ENCODE assay signal across 8 cellular contexts in the genomic region with DNA sequence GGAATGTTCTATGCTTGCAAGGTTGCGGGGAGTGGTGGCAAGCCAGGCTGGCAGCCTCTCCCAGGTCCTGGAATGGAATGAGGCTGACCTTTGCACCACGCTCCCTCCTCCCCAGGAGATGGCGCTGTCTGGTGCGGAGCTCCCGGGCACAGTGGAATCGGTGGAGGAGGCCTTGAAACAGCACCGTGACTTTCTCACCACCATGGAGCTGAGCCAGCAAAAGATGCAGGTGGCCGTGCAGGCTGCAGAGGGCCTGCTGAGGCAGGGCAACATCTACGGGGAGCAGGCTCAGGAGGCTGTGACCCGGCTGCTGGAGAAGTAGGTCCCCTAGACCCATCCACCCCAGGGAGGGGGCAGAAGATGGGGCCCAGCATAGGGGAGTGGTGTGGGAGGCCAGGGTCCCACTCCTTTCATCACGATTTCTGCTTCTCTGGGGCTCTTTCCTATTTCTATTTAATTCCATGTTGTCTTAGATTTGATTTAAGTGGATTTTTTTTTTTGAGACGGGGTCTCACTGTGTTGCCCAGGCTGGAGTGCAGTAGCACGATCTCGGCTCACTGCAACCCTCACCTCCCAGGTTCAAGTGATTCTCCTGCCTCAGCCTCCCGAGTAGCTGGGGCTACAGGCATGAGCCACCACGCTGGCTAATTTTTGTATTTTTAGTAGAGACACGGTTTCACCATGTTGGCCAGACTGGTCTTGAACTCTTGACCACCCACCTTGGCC. TPM values are rescaled to one million over a fixed set of nuclear protein-coding genes. Genes with fewer than 3 reads are reported as not detected.
DNase-seq lines count a peak whose midpoint lies in the region; ATAC-seq and TF ChIP-seq lines count a peak whose summit lies in the region.

No MANE protein-coding gene starts in this region.

- ATAC-seq in RWPE2 (ENCODE audit: low read depth) (peak; percentile 57), HG03045 (IDR thresholded peaks at IDR 0.05; ENCODE audit: unreplicated experiment) (no peak)
- peak; percentile 77 for ATAC-seq in activated naive CD8-positive, alpha-beta T cell treated with anti-CD3 and anti-CD28 coated beads, Interleukin-2, amount 10 ng/mL, durations not matched to agents 7 days and 5 days (ENCODE audit: low read depth)

- H3K4me3 ChIP-seq in MG63 = no peak overlapping the region
- H3K4me3 ChIP-seq in RWPE2 (ENCODE audit: severe bottlenecking) = no peak overlapping the region
- no peak overlapping the region for H3K4me3 ChIP-seq in right atrium auricular region

- TF ChIP-seq CTCF in RWPE2 (IDR thresholded peaks at IDR 0.05; ENCODE audit: poor library complexity, severe bottlenecking) (peak; percentile 45), right atrium auricular region (IDR thresholded peaks at IDR 0.05) (peak; percentile 28 to 56)

- H3K4me3 Mint-ChIP-seq in activated naive CD8-positive, alpha-beta T cell treated with anti-CD3 and anti-CD28 coated beads, Interleukin-2, amount 10 ng/mL, durations not matched to agents 7 days and 5 days = no peak overlapping the region

- H3K36me3 ChIP-seq in MG63 = no peaks in the 10 kb centered on the region
- H3K36me3 ChIP-seq in RWPE2 (ENCODE audit: low read depth) = no peaks in the 10 kb centered on the region
- H3K36me3 ChIP-seq in right atrium auricular region = no peaks in the 10 kb centered on the region

- H3K4me1 ChIP-seq in RWPE2 (ENCODE audit: insufficient read depth, poor library complexity, severe bottlenecking) (no peaks in the 10 kb centered on the region), right atrium auricular region (no peaks in the 10 kb centered on the region)

- H3K27ac ChIP-seq in RWPE2 (ENCODE audit: poor library complexity, severe bottlenecking) (no peak overlapping the region), right atrium auricular region (no peak overlapping the region)

- H3K27me3 Mint-ChIP-seq in activated naive CD8-positive, alpha-beta T cell treated with anti-CD3 and anti-CD28 coated beads, Interleukin-2, amount 10 ng/mL, durations not matched to agents 7 days and 5 days = peaks cover 24% of the 10 kb centered on the region

- H3K9me3 ChIP-seq in MG63 (no peaks in the 10 kb centered on the region), RWPE2 (ENCODE audit: severe bottlenecking) (no peaks in the 10 kb centered on the region), right atrium auricular region (no peaks in the 10 kb centered on the region)

- H3K9me3 Mint-ChIP-seq in activated naive CD8-positive, alpha-beta T cell treated with anti-CD3 and anti-CD28 coated beads, Interleukin-2, amount 10 ng/mL, durations not matched to agents 7 days and 5 days = no peaks in the 10 kb centered on the region

- POLR2A ChIA-PET in activated naive CD8-positive, alpha-beta T cell treated with anti-CD3 and anti-CD28 coated beads, Interleukin-2, amount 10 ng/mL, durations not matched to agents 7 days and 5 days (lab: Charles Lee) = interaction anchor here (0.7 kb wide), 1 partner anchor 22 kb away, joined by 3 read pairs; no protein-coding TSS in a partner anchor

- H3K27me3 ChIP-seq in MG63 = no peaks in the 10 kb centered on the region
- H3K27me3 ChIP-seq in RWPE2 (ENCODE audit: insufficient read depth, poor library complexity, severe bottlenecking) = peaks cover 6% of the 10 kb centered on the region
- H3K27me3 ChIP-seq in right atrium auricular region = no peaks in the 10 kb centered on the region

- no peaks in the 10 kb centered on the region for H3K36me3 Mint-ChIP-seq in activated naive CD8-positive, alpha-beta T cell treated with anti-CD3 and anti-CD28 coated beads, Interleukin-2, amount 10 ng/mL, durations not matched to agents 7 days and 5 days

- H3K4me1 Mint-ChIP-seq in activated naive CD8-positive, alpha-beta T cell treated with anti-CD3 and anti-CD28 coated beads, Interleukin-2, amount 10 ng/mL, durations not matched to agents 7 days and 5 days = peaks cover 2% of the 10 kb centered on the region

- no peak overlapping the region for H3K27ac Mint-ChIP-seq in activated naive CD8-positive, alpha-beta T cell treated with anti-CD3 and anti-CD28 coated beads, Interleukin-2, amount 10 ng/mL, durations not matched to agents 7 days and 5 days

- DNase-seq in ELF-1 (ENCODE audit: low read depth, low spot score) (peak; percentile 88), MG63 (peak; percentile 71), RWPE2 (ENCODE audit: low spot score) (no peak), right atrium auricular region (ENCODE audit: low spot score) (no peak), OCI-M2 (lab: John Stamatoyannopoulos, UW; ENCODE audit: unreplicated experiment) (no peak)
- peak; percentile 59 for DNase-seq in activated naive CD8-positive, alpha-beta T cell treated with anti-CD3 and anti-CD28 coated beads, Interleukin-2, amount 10 ng/mL, durations not matched to agents 7 days and 5 days
- DNase-seq in stimulated activated CD4-positive, alpha-beta T cell treated with anti-CD3 and anti-CD28 coated beads, Interleukin-15, amount 100 ng/mL, for 48 hours (ENCODE audit: low read depth in 2 of 2) = peak; percentile 37 to 51

RNA-seq across cellular contexts. Expression of a gene that starts 53.2 kb away (rescaled TPM):
- 61.7 and 105 TPM in 2 replicates for total RNA-seq in MG63 (2014; rRNA removed; shearing (Covaris generic); ENCODE audit: low replicate concordance)
- total RNA-seq in activated naive CD8-positive, alpha-beta T cell treated with anti-CD3 and anti-CD28 coated beads, Interleukin-2, amount 10 ng/mL, durations not matched to agents 7 days and 5 days = 100 to 1,000 TPM; 139 to 140 TPM
- total RNA-seq in right atrium auricular region = 10 to 100 TPM; 15.8 to 35.6 TPM

RNA-seq across cellular contexts. Expression of a gene that starts 56.7 kb away (rescaled TPM):
- 0.16 and 3.0 TPM in 2 replicates for total RNA-seq in MG63 (2014; rRNA removed; shearing (Covaris generic); ENCODE audit: low replicate concordance)
- total RNA-seq in activated naive CD8-positive, alpha-beta T cell treated with anti-CD3 and anti-CD28 coated beads, Interleukin-2, amount 10 ng/mL, durations not matched to agents 7 days and 5 days = under 1 TPM; 0.39 to 0.40 TPM
- total RNA-seq in right atrium auricular region = 1 to 10 TPM; 5.2 to 5.5 TPM

RNA-seq across cellular contexts. Expression of a gene that starts 57.9 kb away (rescaled TPM):
- total RNA-seq in MG63 (2014; rRNA removed; shearing (Covaris generic); ENCODE audit: low replicate concordance) = 140 and 179 TPM in 2 replicates
- total RNA-seq in activated naive CD8-positive, alpha-beta T cell treated with anti-CD3 and anti-CD28 coated beads, Interleukin-2, amount 10 ng/mL, durations not matched to agents 7 days and 5 days = 10 to 100 TPM; 20.4 to 21.5 TPM
- total RNA-seq in right atrium auricular region = 100 to 1,000 TPM; 123 to 199 TPM

Comparison
In these comparisons a context has a peak if more than half of its experiments do, and no peak if none do; other contexts are left out.
1. DNase-seq: peak in ELF-1 (single experiment), MG63 (single experiment), activated naive CD8-positive, alpha-beta T cell treated with anti-CD3 and anti-CD28 coated beads, Interleukin-2, amount 10 ng/mL, durations not matched to agents 7 days and 5 days (single experiment) and stimulated activated CD4-positive, alpha-beta T cell treated with anti-CD3 and anti-CD28 coated beads, Interleukin-15, amount 100 ng/mL, for 48 hours (2 of 2); none in RWPE2 (single experiment), right atrium auricular region (single experiment) and OCI-M2 (single experiment).